Comparison of ENCODE assay signal across 9 cellular contexts in genomic region chr6:116462516-116462915, GRCh38. TPM values are rescaled to one million over a fixed set of nuclear protein-coding genes. Genes with fewer than 3 reads are reported as not detected.
DNase-seq lines count a peak whose midpoint lies in the region; ATAC-seq and TF ChIP-seq lines count a peak whose summit lies in the region.
"Had no signal": no experiment of that assay in that cellular context is flagged by ENCODE, and none has a peak within 500 bp of the region (broad histone marks: within the 10 kb centered on the region; RNA-seq: fewer than 3 reads in every experiment).

No MANE protein-coding gene starts in this region.

- peak; percentile 43 for ATAC-seq in HG03025 (IDR thresholded peaks at IDR 0.05; ENCODE audit: low FRiP score, unreplicated experiment)

- no peaks in the 10 kb centered on the region for H3K4me1 ChIP-seq in A673 (ENCODE audit: insufficient read depth, low read length, poor library complexity, severe bottlenecking)

- DNase-seq in NCI-H2227 (lab: John Stamatoyannopoulos, UW; ENCODE audit: unreplicated experiment) (peak; percentile 27), NCI-H2227 treated with DMSO at 0.1 percent for 48 hours (lab: John Stamatoyannopoulos, UW) (no peak), brain microvascular endothelial cell (no peak), DMS114 treated with DMSO at 0.1 percent for 48 hours (lab: John Stamatoyannopoulos, UW; ENCODE audit: unreplicated experiment) (no peak), A673 (ENCODE audit: low spot score) (no peak)
- DNase-seq in effector CD4-positive, alpha-beta T cell: no peak

- TF ChIP-seq CTCF in brain microvascular endothelial cell (IDR thresholded peaks at IDR 0.05; ENCODE audit: low read depth, low read length, missing control alignments) (no peak), neural cell (IDR thresholded peaks at IDR 0.05; ENCODE audit: poor library complexity, severe bottlenecking) (no peak), A673 (conservative IDR thresholded peaks at IDR 0.05; ENCODE audit: low read depth, low read length) (no peak)

- no TSS peak for BruUV-seq in A673 (replicated peaks; lab: Mats Ljungman, UMichigan)

- no peak for TF ChIP-seq RAD21 in neural cell (conservative IDR thresholded peaks at IDR 0.05)

- H3K9me2 ChIP-seq in neural cell (ENCODE audit: insufficient read depth, low read length): no peaks in the 10 kb centered on the region

- in situ Hi-C loops in brain microvascular endothelial cell (cut with HindIII; ENCODE audit: low pct_ligation_motif_present, low sequenced_read_pairs): no loop called here

- H3K79me2 ChIP-seq in neural cell (replicated peaks; ENCODE audit: insufficient read depth, low read length): no peaks in the 10 kb centered on the region

- H2AFZ ChIP-seq in neural cell (ENCODE audit: low read depth, low read length): no peak overlapping the region

- H3K27me3 ChIP-seq in brain microvascular endothelial cell (replicated peaks) (no peaks in the 10 kb centered on the region), neural cell (ENCODE audit: insufficient read depth, low read depth, low read length) (peaks cover 15% of the 10 kb centered on the region), A673 (replicated peaks; ENCODE audit: insufficient read depth, low read depth, low read length, poor library complexity) (peaks cover 15% of the 10 kb centered on the region)

- H3K36me3 ChIP-seq in brain microvascular endothelial cell (replicated peaks) (no peaks in the 10 kb centered on the region), neural cell (ENCODE audit: insufficient read depth, low read length) (no peaks in the 10 kb centered on the region), A673 (ENCODE audit: insufficient read depth, low read length, poor library complexity, severe bottlenecking) (no peaks in the 10 kb centered on the region)

- H3K27ac ChIP-seq in brain microvascular endothelial cell (no peak overlapping the region), neural cell (ENCODE audit: low read length) (no peak overlapping the region), A673 (ENCODE audit: low read depth, low read length, poor library complexity, severe bottlenecking) (no peak overlapping the region)
- H3K27ac ChIP-seq: 22Rv1 had no signal

- intact Hi-C loops in A673 (cut with micrococcal nuclease; ENCODE audit: unreplicated experiment): no loop called here

- H3K4me2 ChIP-seq in neural cell (ENCODE audit: low read length): peak overlapping the region; percentile 1

- H3K9me3 ChIP-seq in neural cell (ENCODE audit: low read length): no peaks in the 10 kb centered on the region
- no peaks in the 10 kb centered on the region for H3K9me3 ChIP-seq in A673 (ENCODE audit: low read depth, low read length, poor library complexity, severe bottlenecking)

- no peaks in the 10 kb centered on the region for H4K20me1 ChIP-seq in neural cell (ENCODE audit: insufficient read depth)

- POLR2A ChIA-PET in A673 (lab: Charles Lee; ENCODE audit: low non-redundant PET): no interaction called here

- TF ChIP-seq EP300 in neural cell (conservative IDR thresholded peaks at IDR 0.05; ENCODE audit: poor library complexity, severe bottlenecking): no peak

- peak overlapping the region; percentile 53 for H3K4me3 ChIP-seq in brain microvascular endothelial cell (ENCODE audit: low read depth, low read length)
- peak overlapping the region; percentile 70 for H3K4me3 ChIP-seq in neural cell (ENCODE audit: low read length)
- no peak overlapping the region for H3K4me3 ChIP-seq in A673 (ENCODE audit: low read depth, low read length, poor library complexity, severe bottlenecking)

- no peaks in the 10 kb centered on the region for H3F3A ChIP-seq in neural cell (ENCODE audit: insufficient read depth, low read length, poor library complexity, severe bottlenecking)

- peak overlapping the region; percentile 61 for H3K9ac ChIP-seq in neural cell (ENCODE audit: low read length)

- CTCF ChIA-PET in A673 (lab: Charles Lee): no interaction called here

TF ChIP-seq in neural cell, 6 proteins besides CTCF, POLR2A, EP300 and RAD21:
- TF ChIP-seq MXI1 (conservative IDR thresholded peaks at IDR 0.05; ENCODE audit: poor library complexity, severe bottlenecking): no peak
- TF ChIP-seq POLR2AphosphoS5 (IDR thresholded peaks at IDR 0.05): no peak
- TF ChIP-seq EZH2 (IDR thresholded peaks at IDR 0.05; ENCODE audit: borderline replicate concordance, insufficient read depth, low read length, poor library complexity, severe bottlenecking): no peak
- no peak for TF ChIP-seq TAF1 (IDR thresholded peaks at IDR 0.05; ENCODE audit: low read depth)
- TF ChIP-seq SMC3 (conservative IDR thresholded peaks at IDR 0.05; ENCODE audit: poor library complexity): no peak
- no peak for TF ChIP-seq REST (IDR thresholded peaks at IDR 0.05; ENCODE audit: borderline replicate concordance)

RNA-seq across cellular contexts. Expression of gene CALHM6, which starts 1.3 kb away (rescaled TPM):
- polyA plus RNA-seq in neural cell: 12.0 and 13.9 TPM in 2 replicates
- polyA minus RNA-seq in neural cell: 1.7 TPM in 2 replicates
- total RNA-seq in A673 (2021): not detected in 2 replicates

RNA-seq across cellular contexts. Expression of gene CALHM5, which starts 48.9 kb away (rescaled TPM):
- polyA plus RNA-seq in neural cell: 0.07 TPM in 1 of 2 replicates, not detected in the other
- 0.12 and 0.24 TPM in 2 replicates for polyA minus RNA-seq in neural cell
- total RNA-seq in A673 (2021): 0.26 TPM in 2 replicates
